In the genomic region with DNA sequence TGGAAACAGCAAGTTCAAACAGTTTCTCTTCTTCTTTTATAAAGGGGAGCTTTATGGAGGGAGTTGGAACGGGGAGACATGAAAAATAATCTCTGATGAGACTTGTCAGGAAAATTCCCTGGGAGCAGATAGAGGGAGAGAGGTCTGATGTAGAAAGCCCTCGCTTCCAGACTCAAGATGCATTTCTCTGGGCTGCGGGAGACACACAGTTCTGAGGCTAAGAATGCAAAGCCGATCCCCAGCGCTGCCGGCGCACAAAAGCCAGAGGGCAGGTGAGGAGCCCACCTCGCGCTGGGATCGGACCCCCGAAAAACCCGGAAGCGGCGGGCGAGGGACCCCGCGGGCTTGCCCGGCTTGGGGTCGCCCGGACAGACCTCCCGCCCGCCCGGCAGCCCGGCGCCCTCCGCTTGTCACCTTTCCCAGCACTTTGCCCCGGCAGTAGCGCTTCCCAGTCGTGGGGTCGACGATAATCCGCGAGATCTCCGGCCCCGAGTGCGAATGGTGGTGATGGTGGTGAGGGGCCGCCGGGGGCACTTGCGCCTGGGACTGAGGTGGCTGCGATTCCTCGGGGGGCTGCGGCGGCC, we compare ENCODE assay signal across 9 cellular contexts. TPM values are rescaled to one million over a fixed set of nuclear protein-coding genes. Genes with fewer than 3 reads are reported as not detected.
DNase-seq lines count a peak whose midpoint lies in the region; ATAC-seq and TF ChIP-seq lines count a peak whose summit lies in the region.
"Had no signal": no experiment of that assay in that cellular context is flagged by ENCODE, and none has a peak within 500 bp of the region (broad histone marks: within the 10 kb centered on the region; RNA-seq: fewer than 3 reads in every experiment).

No MANE protein-coding gene starts in this region.

- ATAC-seq in IMR-90 (ENCODE audit: low read depth) (peak; percentile 2), GM19455 (IDR thresholded peaks at IDR 0.05; ENCODE audit: unreplicated experiment) (no peak)
- peak in 1 of 2 donors; percentile 0 for ATAC-seq in natural killer cell treated with Interleukin-12 subunit alpha and Interleukin-12 subunit beta and Interleukin-15 and Interleukin-18, amount 100 ng/mL, for 72 hours

- peaks cover 2% of the 10 kb centered on the region for H3K4me1 ChIP-seq in IMR-90 (ENCODE audit: control insufficient read depth, insufficient read depth, low read length)

- peaks cover 5% of the 10 kb centered on the region; the same call in 1 of the 2 replicates for H3K9me1 ChIP-seq in IMR-90 (ENCODE audit: insufficient read depth, low read length)

- dilution Hi-C loops in IMR-90 (cut with HindIII; ENCODE audit: low sequenced_read_pairs, unreplicated experiment), result no loop called here

- H3K27ac Mint-ChIP-seq in activated CD4-positive, alpha-beta memory T cell treated with anti-CD3 and anti-CD28 coated beads, Interleukin-2, amount 10 ng/mL, durations not matched to agents 7 days and 5 days, result no peak overlapping the region
- H3K27ac Mint-ChIP-seq in natural killer cell treated with Interleukin-12 subunit alpha and Interleukin-12 subunit beta and Interleukin-15 and Interleukin-18, amount 100 ng/mL, for 72 hours, result peak overlapping the region; percentile 44 to 67

- TF ChIP-seq RAD21 in IMR-90 (IDR thresholded peaks at IDR 0.05; ENCODE audit: low read length), result no peak

- peak overlapping the region; percentile 87 for H3K9ac ChIP-seq in IMR-90 (ENCODE audit: low read depth, low read length)

- in situ Hi-C loops in IMR-90 (cut with MboI; ENCODE audit: low sequenced_read_pairs), result loop anchor here (5.0 to 25.0 kb wide), 3 partner anchors 677 to 1547 kb away; a partner anchor contains a TSS

- intact Hi-C loops in IMR-90 (cut with micrococcal nuclease), result loop anchor here (1.0 to 5.0 kb wide), 6 partner anchors 137 to 634 kb away; no protein-coding TSS in a partner anchor

- peaks cover 42% of the 10 kb centered on the region for H3K36me3 ChIP-seq in IMR-90 (ENCODE audit: control insufficient read depth, insufficient read depth, low read length)

- peak overlapping the region in 1 of 2 experiments; percentile 25; a peak in 1 of 4 replicates for H4K8ac ChIP-seq in IMR-90 (ENCODE audit: low read depth in 2 of 2, low read length in 2 of 2)

- no peak for TF ChIP-seq POLR2A in IMR-90 (IDR thresholded peaks at IDR 0.05; ENCODE audit: low read depth, low read length)

- peak overlapping the region; percentile 65 for H3K18ac ChIP-seq in IMR-90 (ENCODE audit: low read depth, low read length)

- H3K79me1 ChIP-seq in IMR-90 (ENCODE audit: low read depth in 1 of 2, low read length in 2 of 2), result peaks cover 22 to 41% of the 10 kb centered on the region in 2 experiments

- POLR2A ChIA-PET in IMR-90 (lab: Charles Lee; ENCODE audit: unreplicated experiment), result interaction anchor here (0.6 to 2.8 kb wide), 10 partner anchors 272 to 1161 kb away, joined by 3 to 12 read pairs (median 4); no protein-coding TSS in a partner anchor
- POLR2A ChIA-PET in activated CD4-positive, alpha-beta memory T cell treated with anti-CD3 and anti-CD28 coated beads, Interleukin-2, amount 10 ng/mL, durations not matched to agents 7 days and 5 days (lab: Charles Lee), result interaction anchor here (1.1 to 2.1 kb wide), 3 partner anchors 11 to 1161 kb away, joined by 3 to 5 read pairs (median 5); no protein-coding TSS in a partner anchor

- H3K14ac ChIP-seq in IMR-90 (replicated peaks; ENCODE audit: low read depth, low read length), result peak overlapping the region; percentile 81

- H3K4me1 Mint-ChIP-seq in activated CD4-positive, alpha-beta memory T cell treated with anti-CD3 and anti-CD28 coated beads, Interleukin-2, amount 10 ng/mL, durations not matched to agents 7 days and 5 days, result peaks cover 30% of the 10 kb centered on the region
- peaks cover 9 to 17% of the 10 kb centered on the region in 2 donors for H3K4me1 Mint-ChIP-seq in natural killer cell treated with Interleukin-12 subunit alpha and Interleukin-12 subunit beta and Interleukin-15 and Interleukin-18, amount 100 ng/mL, for 72 hours (ENCODE audit: low read depth in 2 of 2)

- peaks cover 18% of the 10 kb centered on the region for H3K27me3 Mint-ChIP-seq in activated CD4-positive, alpha-beta memory T cell treated with anti-CD3 and anti-CD28 coated beads, Interleukin-2, amount 10 ng/mL, durations not matched to agents 7 days and 5 days
- peaks cover 10 to 22% of the 10 kb centered on the region in 2 donors for H3K27me3 Mint-ChIP-seq in natural killer cell treated with Interleukin-12 subunit alpha and Interleukin-12 subunit beta and Interleukin-15 and Interleukin-18, amount 100 ng/mL, for 72 hours

- H2BK20ac ChIP-seq in IMR-90 (ENCODE audit: low read depth, low read length), result no peak overlapping the region

- no peak overlapping the region for H2BK120ac ChIP-seq in IMR-90 (ENCODE audit: low read depth, low read length)

- H3K9me3 Mint-ChIP-seq in activated CD4-positive, alpha-beta memory T cell treated with anti-CD3 and anti-CD28 coated beads, Interleukin-2, amount 10 ng/mL, durations not matched to agents 7 days and 5 days, result no peaks in the 10 kb centered on the region
- no peaks in the 10 kb centered on the region for H3K9me3 Mint-ChIP-seq in natural killer cell treated with Interleukin-12 subunit alpha and Interleukin-12 subunit beta and Interleukin-15 and Interleukin-18, amount 100 ng/mL, for 72 hours

- BruUV-seq in IMR-90 (replicated peaks; lab: Mats Ljungman, UMichigan), result no TSS peak

- H3K36me3 Mint-ChIP-seq in activated CD4-positive, alpha-beta memory T cell treated with anti-CD3 and anti-CD28 coated beads, Interleukin-2, amount 10 ng/mL, durations not matched to agents 7 days and 5 days (ENCODE audit: low read depth), result peaks cover 2% of the 10 kb centered on the region
- peaks cover 10% of the 10 kb centered on the region for H3K36me3 Mint-ChIP-seq in natural killer cell treated with Interleukin-12 subunit alpha and Interleukin-12 subunit beta and Interleukin-15 and Interleukin-18, amount 100 ng/mL, for 72 hours

- WGBS in IMR-90 (ENCODE audit: extremely low coverage in 2 of 2, insufficient read length in 1 of 2), 2 experiments, result 0% methylated on average over 22 of the region's 43 CpGs; no CpG with 5 or more reads in 1 of the 2 experiments

- H2AK9ac ChIP-seq in IMR-90 (replicated peaks; ENCODE audit: low read depth, low read length, poor library complexity), result peak overlapping the region; percentile 89

- DNase-seq in NCI-H82 (lab: John Stamatoyannopoulos, UW) (peak; percentile 54), NCI-H82 treated with DMSO at 0.1 percent for 48 hours (lab: John Stamatoyannopoulos, UW; ENCODE audit: unreplicated experiment) (no peak), IMR-90 (peak; percentile 38), fibroblast of gingiva (ENCODE audit: low read depth) (peak; percentile 23), epidermal melanocyte (ENCODE audit: insufficient read length, low spot score) (no peak)
- no peak for DNase-seq in activated CD4-positive, alpha-beta memory T cell treated with anti-CD3 and anti-CD28 coated beads, Interleukin-2, amount 10 ng/mL, durations not matched to agents 7 days and 5 days
- DNase-seq in natural killer cell treated with Interleukin-12 subunit alpha and Interleukin-12 subunit beta and Interleukin-15 and Interleukin-18, amount 100 ng/mL, for 72 hours (ENCODE audit: low spot score), result peak; percentile 64

- no peak overlapping the region for H2BK15ac ChIP-seq in IMR-90 (ENCODE audit: low read depth, low read length)

- H2BK5ac ChIP-seq in IMR-90 (ENCODE audit: low read depth, low read length, poor library complexity, severe bottlenecking), result peak overlapping the region; percentile 55

- peak overlapping the region; percentile 60 for H3K4ac ChIP-seq in IMR-90 (ENCODE audit: low read depth, low read length)

- H3K27ac ChIP-seq in IMR-90 (ENCODE audit: insufficient read depth, low read length), result peak overlapping the region; percentile 81

- peaks cover 55% of the 10 kb centered on the region for H4K20me1 ChIP-seq in IMR-90 (ENCODE audit: insufficient read depth, low read length)

- peak overlapping the region; percentile 84; the same call in 1 of the 2 replicates for H3K56ac ChIP-seq in IMR-90 (ENCODE audit: extremely low read depth, insufficient read depth, low read length)

- H3K4me2 ChIP-seq in IMR-90 (ENCODE audit: low read depth, low read length), result peak overlapping the region; percentile 97; the same call in 1 of the 2 replicates

- CTCF ChIA-PET in IMR-90 (lab: Yijun Ruan, JAX), result interaction anchor here (0.6 to 4.1 kb wide), 7 partner anchors 571 to 1161 kb away, joined by 5 to 27 read pairs (median 12); no protein-coding TSS in a partner anchor
- CTCF ChIA-PET in activated CD4-positive, alpha-beta memory T cell treated with anti-CD3 and anti-CD28 coated beads, Interleukin-2, amount 10 ng/mL, durations not matched to agents 7 days and 5 days (lab: Charles Lee), result interaction anchor here (2.9 to 4.9 kb wide), 4 partner anchors 11 to 1160 kb away, joined by 16 to 58 read pairs (median 30); no protein-coding TSS in a partner anchor

- H4K5ac ChIP-seq in IMR-90 (ENCODE audit: low read depth, low read length), result peak overlapping the region; percentile 0; the same call in 1 of the 2 replicates

- no peak overlapping the region for H4K91ac ChIP-seq in IMR-90 (ENCODE audit: insufficient read depth, low read depth, low read length)

- no peaks in the 10 kb centered on the region for H3K27me3 ChIP-seq in IMR-90 (ENCODE audit: control insufficient read depth, insufficient read depth, low read length)

- peak overlapping the region; percentile 78 for H3K4me3 Mint-ChIP-seq in activated CD4-positive, alpha-beta memory T cell treated with anti-CD3 and anti-CD28 coated beads, Interleukin-2, amount 10 ng/mL, durations not matched to agents 7 days and 5 days
- peak overlapping the region; percentile 82 for H3K4me3 Mint-ChIP-seq in natural killer cell treated with Interleukin-12 subunit alpha and Interleukin-12 subunit beta and Interleukin-15 and Interleukin-18, amount 100 ng/mL, for 72 hours

- no peaks in the 10 kb centered on the region for H3K9me3 ChIP-seq in IMR-90 (ENCODE audit: control insufficient read depth, insufficient read depth, low read length)

- TF ChIP-seq CTCF in IMR-90 (conservative IDR thresholded peaks at IDR 0.05; ENCODE audit: low read depth, low read length), result no peak

- no peak overlapping the region for H2AK5ac ChIP-seq in IMR-90 (ENCODE audit: low read depth, low read length)

- H2AFZ ChIP-seq in IMR-90 (replicated peaks; ENCODE audit: low read length, poor library complexity), result peak overlapping the region; percentile 94

- H3K4me3 ChIP-seq in IMR-90 (ENCODE audit: insufficient read depth, low read depth, low read length), result peak overlapping the region; percentile 85

- H3K23ac ChIP-seq in IMR-90 (ENCODE audit: low read depth, low read length), result peak overlapping the region; percentile 67; the same call in 1 of the 2 replicates

RNA-seq across cellular contexts. Expression of a gene that starts 0.5 kb away (rescaled TPM):
- 322 and 337 TPM in 2 replicates for total RNA-seq in IMR-90 (2012; rRNA removed)
- polyA plus RNA-seq in IMR-90 (2012; rRNA removed), result 129 and 145 TPM in 2 replicates
- polyA plus RNA-seq in IMR-90 (2012; cell fraction: cytosol; rRNA removed), result 73.7 and 140 TPM in 2 replicates
- 303 and 325 TPM in 2 replicates for polyA plus RNA-seq in IMR-90 (2012; cell fraction: nucleus; rRNA removed; ENCODE audit: low replicate concordance)
- 1 to 10 TPM; 3.5 to 4.2 TPM for total RNA-seq in activated CD4-positive, alpha-beta memory T cell treated with anti-CD3 and anti-CD28 coated beads, Interleukin-2, amount 10 ng/mL, durations not matched to agents 7 days and 5 days
- total RNA-seq in natural killer cell treated with Interleukin-12 subunit alpha and Interleukin-12 subunit beta and Interleukin-15 and Interleukin-18, amount 100 ng/mL, for 72 hours, result 1 to 10 TPM; 4.0 to 8.5 TPM

RNA-seq across cellular contexts. Expression of a gene that starts 31.9 kb away (rescaled TPM):
- not detected in 2 replicates for total RNA-seq in IMR-90 (2012; rRNA removed)
- polyA plus RNA-seq in IMR-90 (2012; rRNA removed), result not detected in 2 replicates
- not detected in 2 replicates for polyA plus RNA-seq in IMR-90 (2012; cell fraction: cytosol; rRNA removed)
- polyA plus RNA-seq in IMR-90 (2012; cell fraction: nucleus; rRNA removed; ENCODE audit: low replicate concordance), result not detected in 2 replicates
- not detected for total RNA-seq in activated CD4-positive, alpha-beta memory T cell treated with anti-CD3 and anti-CD28 coated beads, Interleukin-2, amount 10 ng/mL, durations not matched to agents 7 days and 5 days
- total RNA-seq in natural killer cell treated with Interleukin-12 subunit alpha and Interleukin-12 subunit beta and Interleukin-15 and Interleukin-18, amount 100 ng/mL, for 72 hours, result under 1 TPM in 1 of 2 donors, not detected in 1; 0.31 TPM
- total RNA-seq: glomerular endothelial cell had no signal

Comparison
In these comparisons a context has a peak if more than half of its experiments do, and no peak if none do; other contexts are left out.
1. DNase-seq: peak in NCI-H82 (single experiment), IMR-90 (single experiment), fibroblast of gingiva (single experiment) and natural killer cell treated with Interleukin-12 subunit alpha and Interleukin-12 subunit beta and Interleukin-15 and Interleukin-18, amount 100 ng/mL, for 72 hours (single experiment); none in NCI-H82 treated with DMSO at 0.1 percent for 48 hours (single experiment), activated CD4-positive, alpha-beta memory T cell treated with anti-CD3 and anti-CD28 coated beads, Interleukin-2, amount 10 ng/mL, durations not matched to agents 7 days and 5 days (single experiment) and epidermal melanocyte (single experiment).
2. RNA of a gene that starts 0.5 kb away (total RNA-seq): 322 to 337 TPM in IMR-90; 4.0 to 8.5 TPM in natural killer cell treated with Interleukin-12 subunit alpha and Interleukin-12 subunit beta and Interleukin-15 and Interleukin-18, amount 100 ng/mL, for 72 hours and 3.5 to 4.2 TPM in activated CD4-positive, alpha-beta memory T cell treated with anti-CD3 and anti-CD28 coated beads, Interleukin-2, amount 10 ng/mL, durations not matched to agents 7 days and 5 days; every median in the first group is over 10 times any median in the second.